ENCODE assay signal across 7 cellular contexts in the genomic region with DNA sequence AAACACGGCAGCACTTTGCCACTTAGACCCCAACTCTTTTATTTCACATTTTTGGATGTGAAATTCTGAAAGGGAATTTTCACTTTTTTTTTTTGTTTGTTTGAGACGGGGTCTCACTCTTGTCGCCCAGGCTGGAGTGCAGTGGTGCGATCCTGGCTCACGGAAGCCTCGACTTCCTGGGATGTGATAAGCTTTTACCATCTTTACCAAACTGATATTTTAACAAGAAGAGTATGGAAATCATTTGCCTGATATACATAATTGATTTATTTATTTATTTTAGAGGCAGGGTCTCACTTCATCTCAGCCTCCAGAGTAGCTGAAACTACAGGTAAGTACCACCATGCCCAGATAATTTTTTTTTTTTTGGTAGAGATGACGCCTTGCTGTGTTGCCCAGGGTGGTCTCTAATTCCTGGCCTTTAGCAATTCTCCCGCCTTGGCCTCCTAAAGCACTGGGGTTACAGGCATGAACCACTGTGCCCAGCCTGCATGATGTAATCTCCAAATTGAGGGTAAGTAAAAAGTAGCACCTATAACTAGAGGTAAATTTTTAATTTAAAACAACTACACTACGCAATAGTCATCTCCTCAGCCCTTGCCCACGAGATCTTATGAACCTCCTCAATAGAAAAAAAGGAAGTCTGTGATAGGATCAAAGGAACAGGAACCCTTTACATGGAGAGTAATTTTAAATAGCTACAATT.
A peak's percentile ranks its signal among the peaks of the same experiment; 100 is the strongest.
DNase-seq lines count a peak whose midpoint lies in the region; ATAC-seq and TF ChIP-seq lines count a peak whose summit lies in the region.

No MANE protein-coding gene starts in this region.

- DNase-seq in HCT116 (ENCODE audit: low read depth, low spot score) (no peak), SJSA1 (ENCODE audit: low read depth in 1 of 2, low spot score in 2 of 2) (no peak), esophagus muscularis mucosa (ENCODE audit: extremely low spot score) (no peak), spleen (no peak), NCI-H2227 treated with DMSO at 0.1 percent for 48 hours (lab: John Stamatoyannopoulos, UW) (no peak), DMS 273 treated with DMSO at 0.1 percent for 48 hours (lab: John Stamatoyannopoulos, UW) (no peak)

- H3K27me3 ChIP-seq in HCT116 (ENCODE audit: insufficient read depth, low read length) (no peaks in the 10 kb centered on the region), SJSA1 (replicated peaks) (no peaks in the 10 kb centered on the region), esophagus muscularis mucosa (no peaks in the 10 kb centered on the region), spleen (replicated peaks in 1 of 7) (no peaks in the 10 kb centered on the region)

- peaks cover 100% of the 10 kb centered on the region for H3K79me2 ChIP-seq in HCT116 (ENCODE audit: insufficient read depth, low read length)

- WGBS in esophagus muscularis mucosa: 92% methylated on average over 10 of the region's 10 CpGs
- 83 to 94% (median 86%) methylated on average over 10 of the region's 10 CpGs for WGBS in spleen, 5 donors

- intact Hi-C loops in HCT116 (cut with micrococcal nuclease): no loop called here
- intact Hi-C loops in esophagus muscularis mucosa (cut with DNase I): no loop called here
- intact Hi-C loops in spleen (cut with DNase I; ENCODE audit: low total_unique reads): no loop called here

- peaks cover 0 to 35% of the 10 kb centered on the region in 2 experiments; a peak in 1 of 4 replicates for H3K36me3 ChIP-seq in HCT116 (ENCODE audit: control insufficient read depth in 1 of 2, insufficient read depth in 2 of 2, low read length in 2 of 2)
- peaks cover 30% of the 10 kb centered on the region for H3K36me3 ChIP-seq in SJSA1
- H3K36me3 ChIP-seq in esophagus muscularis mucosa: peaks cover 0 to 3% (median 0%) of the 10 kb centered on the region in 4 donors
- peaks cover 0 to 31% (median 2%) of the 10 kb centered on the region in 6 donors for H3K36me3 ChIP-seq in spleen

- CTCF ChIA-PET in HCT116 (lab: Charles Lee): interaction anchor here (1.3 kb wide), 1 partner anchor 125 kb away, joined by 3 read pairs; no protein-coding TSS in a partner anchor

- H3K4me2 ChIP-seq in HCT116 (ENCODE audit: low read length): peak overlapping the region; percentile 71

- H3K9ac ChIP-seq in HCT116 (ENCODE audit: low read length): peak overlapping the region; percentile 80

- POLR2A ChIA-PET in HCT116 (lab: Charles Lee): interaction anchor here (0.8 to 14.3 kb wide), 9 partner anchors 8 to 93 kb away, joined by 3 to 227 read pairs (median 3); no protein-coding TSS in a partner anchor

- H3K9me3 ChIP-seq in HCT116 (ENCODE audit: control insufficient read depth in 1 of 2, insufficient read depth in 1 of 2, low read depth in 1 of 2, low read length in 2 of 2): no peaks in the 10 kb centered on the region
- no peaks in the 10 kb centered on the region for H3K9me3 ChIP-seq in SJSA1 (replicated peaks)
- no peaks in the 10 kb centered on the region for H3K9me3 ChIP-seq in esophagus muscularis mucosa
- H3K9me3 ChIP-seq in spleen: no peaks in the 10 kb centered on the region

- TF ChIP-seq CTCF in HCT116 (IDR thresholded peaks at IDR 0.05 in 2 of 3, conservative IDR thresholded peaks at IDR 0.05 in 1 of 3; ENCODE audit: borderline replicate concordance in 1 of 3, insufficient read depth in 1 of 3, low read depth in 2 of 3, low read length in 2 of 3) (no peak), esophagus muscularis mucosa (IDR thresholded peaks at IDR 0.05) (no peak), spleen (IDR thresholded peaks at IDR 0.05 in 8 of 11, conservative IDR thresholded peaks at IDR 0.05 in 3 of 11) (no peak)

- TF ChIP-seq EP300 in esophagus muscularis mucosa (IDR thresholded peaks at IDR 0.05): no peak

- no peaks in the 10 kb centered on the region for H4K20me1 ChIP-seq in HCT116 (ENCODE audit: insufficient read depth)

- ATAC-seq in HCT116 (no peak), GM18502 (IDR thresholded peaks at IDR 0.05; ENCODE audit: poor library complexity, unreplicated experiment) (no peak)

- no peak overlapping the region for H2AFZ ChIP-seq in HCT116 (ENCODE audit: low read depth, low read length, poor library complexity, severe bottlenecking)

- H3K27ac ChIP-seq in HCT116 (ENCODE audit: low read depth, low read length) (peak overlapping the region; percentile 99), SJSA1 (peak overlapping the region; percentile 100), esophagus muscularis mucosa (replicated peaks in 1 of 4) (peak overlapping the region; percentile 81 to 84 (median 84)), spleen (peak overlapping the region in 7 of 8 donors; percentile 83 to 93 (median 91))

- no peaks in the 10 kb centered on the region for H3K9me2 ChIP-seq in HCT116 (ENCODE audit: insufficient read depth)

- RAD21 ChIA-PET in HCT116 (lab: Charles Lee; ENCODE audit: low non-redundant PET in 1 of 2, low total read pairs in 2 of 2, uncharacterized antibody in 2 of 2, unreplicated experiment in 2 of 2): no interaction called here

- H3K4me1 ChIP-seq in HCT116 (ENCODE audit: control insufficient read depth in 1 of 2, insufficient read depth in 2 of 2, low read length in 2 of 2) (peaks cover 94 to 100% of the 10 kb centered on the region in 2 experiments), SJSA1 (replicated peaks) (peaks cover 76% of the 10 kb centered on the region), esophagus muscularis mucosa (peaks cover 85 to 98% (median 93%) of the 10 kb centered on the region in 4 donors), spleen (peaks cover 53 to 100% (median 87%) of the 10 kb centered on the region in 6 donors)

- no TSS peak for BruUV-seq in HCT116 (replicated peaks; lab: Mats Ljungman, UMichigan)

- H3K4me3 ChIP-seq in HCT116 (replicated peaks in 1 of 2; ENCODE audit: low read depth in 1 of 2, low read length in 2 of 2) (no peak overlapping the region), SJSA1 (no peak overlapping the region), esophagus muscularis mucosa (no peak overlapping the region), spleen (no peak overlapping the region)

- TF ChIP-seq POLR2A in HCT116 (IDR thresholded peaks at IDR 0.05; ENCODE audit: borderline replicate concordance, extremely low read depth, insufficient read depth, insufficient read length) (no peak), esophagus muscularis mucosa (IDR thresholded peaks at IDR 0.05; ENCODE audit: low read depth) (no peak), spleen (IDR thresholded peaks at IDR 0.05) (no peak)

- no peak for TF ChIP-seq RAD21 in HCT116 (IDR thresholded peaks at IDR 0.05; ENCODE audit: low read depth)

TF ChIP-seq in HCT116, 20 proteins besides CTCF, POLR2A, EP300 and RAD21 (continues in another document):
- no peak for TF ChIP-seq SIN3A (IDR thresholded peaks at IDR 0.05; ENCODE audit: low read depth)
- TF ChIP-seq FOSL1 (IDR thresholded peaks at IDR 0.05; ENCODE audit: low read depth): no peak
- no peak for TF ChIP-seq CEBPB (IDR thresholded peaks at IDR 0.05; ENCODE audit: low read depth)
- no peak for TF ChIP-seq ZBTB33 (IDR thresholded peaks at IDR 0.05; ENCODE audit: extremely low read depth, insufficient replicate concordance, low read length)
- TF ChIP-seq EGR1 (IDR thresholded peaks at IDR 0.05; ENCODE audit: low read depth): no peak
- no peak for TF ChIP-seq ELF1 (IDR thresholded peaks at IDR 0.05; ENCODE audit: borderline replicate concordance, low read depth)
- TF ChIP-seq ZFX (IDR thresholded peaks at IDR 0.05): no peak
- TF ChIP-seq SRF (IDR thresholded peaks at IDR 0.05; ENCODE audit: low read depth): no peak
- no peak for TF ChIP-seq TCF7L2 (IDR thresholded peaks at IDR 0.05; ENCODE audit: borderline replicate concordance, extremely low read depth, insufficient read depth, insufficient read length)
- no peak for TF ChIP-seq CBX3 (IDR thresholded peaks at IDR 0.05; ENCODE audit: low read depth)
- TF ChIP-seq REST (IDR thresholded peaks at IDR 0.05; ENCODE audit: low read depth): no peak
- no peak for TF ChIP-seq ZNF274 (IDR thresholded peaks at IDR 0.05; ENCODE audit: low read depth, low read length)
